In the genomic region with DNA sequence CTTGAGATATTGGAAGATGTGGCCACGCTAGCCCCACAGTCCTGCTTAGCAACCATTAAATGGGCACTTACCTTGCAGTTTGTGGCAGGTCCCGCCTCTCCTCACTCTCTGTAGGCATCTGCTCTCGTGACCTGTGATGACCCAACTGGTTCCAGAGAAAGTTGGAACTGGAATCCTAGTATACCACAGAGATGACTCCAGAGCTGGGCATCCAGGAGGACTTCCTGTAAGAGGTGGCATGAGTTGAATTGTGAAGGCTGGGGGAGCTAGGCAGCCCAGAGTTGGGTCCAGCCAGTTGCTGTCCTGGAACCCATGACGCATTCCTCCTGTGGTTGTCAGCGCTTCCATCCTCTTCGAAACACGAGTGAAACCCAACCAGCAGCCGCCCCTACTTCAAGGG, we compare ENCODE assay signal across 1 cellular context.
TF ChIP-seq lines count a peak whose summit lies in the region.

No MANE protein-coding gene starts in this region.

TF ChIP-seq in HepG2, 621 proteins besides CTCF, POLR2A, EP300 and RAD21 (continued from another document):
- TF ChIP-seq, protein P1, sequence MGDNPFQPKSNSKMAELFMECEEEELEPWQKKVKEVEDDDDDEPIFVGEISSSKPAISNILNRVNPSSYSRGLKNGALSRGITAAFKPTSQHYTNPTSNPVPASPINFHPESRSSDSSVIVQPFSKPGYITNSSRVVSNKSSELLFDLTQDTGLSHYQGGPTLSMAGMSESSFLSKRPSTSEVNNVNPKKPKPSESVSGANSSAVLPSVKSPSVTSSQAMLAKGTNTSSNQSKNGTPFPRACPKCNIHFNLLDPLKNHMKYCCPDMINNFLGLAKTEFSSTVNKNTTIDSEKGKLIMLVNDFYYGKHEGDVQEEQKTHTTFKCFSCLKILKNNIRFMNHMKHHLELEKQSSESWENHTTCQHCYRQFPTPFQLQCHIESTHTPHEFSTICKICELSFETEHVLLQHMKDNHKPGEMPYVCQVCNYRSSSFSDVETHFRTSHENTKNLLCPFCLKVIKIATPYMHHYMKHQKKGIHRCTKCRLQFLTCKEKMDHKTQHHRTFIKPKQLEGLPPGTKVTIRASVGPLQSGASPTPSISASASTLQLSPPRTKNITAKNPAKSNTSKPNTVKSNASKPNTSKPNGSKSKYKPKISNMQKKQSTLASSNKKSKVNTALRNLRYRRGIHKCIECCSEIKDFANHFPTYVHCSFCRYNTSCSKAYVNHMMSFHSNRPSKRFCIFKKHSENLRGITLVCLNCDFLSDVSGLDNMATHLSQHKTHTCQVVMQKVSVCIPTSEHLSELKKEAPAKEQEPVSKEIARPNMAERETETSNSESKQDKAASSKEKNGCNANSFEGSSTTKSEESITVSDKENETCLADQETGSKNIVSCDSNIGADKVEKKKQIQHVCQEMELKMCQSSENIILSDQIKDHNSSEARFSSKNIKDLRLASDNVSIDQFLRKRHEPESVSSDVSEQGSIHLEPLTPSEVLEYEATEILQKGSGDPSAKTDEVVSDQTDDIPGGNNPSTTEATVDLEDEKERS (CRISPR knock-in tag; IDR thresholded peaks at IDR 0.05) = no peak
- TF ChIP-seq POGZ (CRISPR knock-in tag; IDR thresholded peaks at IDR 0.05) (no peak), SIN3B (IDR thresholded peaks at IDR 0.05; ENCODE audit: low read length) (no peak), THAP11 (CRISPR knock-in tag; IDR thresholded peaks at IDR 0.05) (no peak), ZNF776 (CRISPR knock-in tag; IDR thresholded peaks at IDR 0.05) (no peak), ZNF598 (CRISPR knock-in tag; IDR thresholded peaks at IDR 0.05; ENCODE audit: borderline replicate concordance) (no peak), KAT2B (IDR thresholded peaks at IDR 0.05; ENCODE audit: borderline replicate concordance, low read depth, low read length) (no peak), DR1 (CRISPR knock-in tag; IDR thresholded peaks at IDR 0.05) (no peak)
- TF ChIP-seq, protein P2, sequence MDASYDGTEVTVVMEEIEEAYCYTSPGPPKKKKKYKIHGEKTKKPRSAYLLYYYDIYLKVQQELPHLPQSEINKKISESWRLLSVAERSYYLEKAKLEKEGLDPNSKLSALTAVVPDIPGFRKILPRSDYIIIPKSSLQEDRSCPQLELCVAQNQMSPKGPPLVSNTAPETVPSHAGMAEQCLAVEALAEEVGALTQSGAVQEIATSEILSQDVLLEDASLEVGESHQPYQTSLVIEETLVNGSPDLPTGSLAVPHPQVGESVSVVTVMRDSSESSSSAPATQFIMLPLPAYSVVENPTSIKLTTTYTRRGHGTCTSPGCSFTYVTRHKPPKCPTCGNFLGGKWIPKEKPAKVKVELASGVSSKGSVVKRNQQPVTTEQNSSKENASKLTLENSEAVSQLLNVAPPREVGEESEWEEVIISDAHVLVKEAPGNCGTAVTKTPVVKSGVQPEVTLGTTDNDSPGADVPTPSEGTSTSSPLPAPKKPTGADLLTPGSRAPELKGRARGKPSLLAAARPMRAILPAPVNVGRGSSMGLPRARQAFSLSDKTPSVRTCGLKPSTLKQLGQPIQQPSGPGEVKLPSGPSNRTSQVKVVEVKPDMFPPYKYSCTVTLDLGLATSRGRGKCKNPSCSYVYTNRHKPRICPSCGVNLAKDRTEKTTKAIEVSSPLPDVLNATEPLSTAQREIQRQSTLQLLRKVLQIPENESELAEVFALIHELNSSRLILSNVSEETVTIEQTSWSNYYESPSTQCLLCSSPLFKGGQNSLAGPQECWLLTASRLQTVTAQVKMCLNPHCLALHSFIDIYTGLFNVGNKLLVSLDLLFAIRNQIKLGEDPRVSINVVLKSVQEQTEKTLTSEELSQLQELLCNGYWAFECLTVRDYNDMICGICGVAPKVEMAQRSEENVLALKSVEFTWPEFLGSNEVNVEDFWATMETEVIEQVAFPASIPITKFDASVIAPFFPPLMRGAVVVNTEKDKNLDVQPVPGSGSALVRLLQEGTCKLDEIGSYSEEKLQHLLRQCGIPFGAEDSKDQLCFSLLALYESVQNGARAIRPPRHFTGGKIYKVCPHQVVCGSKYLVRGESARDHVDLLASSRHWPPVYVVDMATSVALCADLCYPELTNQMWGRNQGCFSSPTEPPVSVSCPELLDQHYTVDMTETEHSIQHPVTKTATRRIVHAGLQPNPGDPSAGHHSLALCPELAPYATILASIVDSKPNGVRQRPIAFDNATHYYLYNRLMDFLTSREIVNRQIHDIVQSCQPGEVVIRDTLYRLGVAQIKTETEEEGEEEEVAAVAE (CRISPR knock-in tag; IDR thresholded peaks at IDR 0.05; ENCODE audit: borderline replicate concordance) = no peak
TF ChIP-seq in HepG2: peak in this region for 0.
